1 cellular context compared by ENCODE assay signal in the genomic region with DNA sequence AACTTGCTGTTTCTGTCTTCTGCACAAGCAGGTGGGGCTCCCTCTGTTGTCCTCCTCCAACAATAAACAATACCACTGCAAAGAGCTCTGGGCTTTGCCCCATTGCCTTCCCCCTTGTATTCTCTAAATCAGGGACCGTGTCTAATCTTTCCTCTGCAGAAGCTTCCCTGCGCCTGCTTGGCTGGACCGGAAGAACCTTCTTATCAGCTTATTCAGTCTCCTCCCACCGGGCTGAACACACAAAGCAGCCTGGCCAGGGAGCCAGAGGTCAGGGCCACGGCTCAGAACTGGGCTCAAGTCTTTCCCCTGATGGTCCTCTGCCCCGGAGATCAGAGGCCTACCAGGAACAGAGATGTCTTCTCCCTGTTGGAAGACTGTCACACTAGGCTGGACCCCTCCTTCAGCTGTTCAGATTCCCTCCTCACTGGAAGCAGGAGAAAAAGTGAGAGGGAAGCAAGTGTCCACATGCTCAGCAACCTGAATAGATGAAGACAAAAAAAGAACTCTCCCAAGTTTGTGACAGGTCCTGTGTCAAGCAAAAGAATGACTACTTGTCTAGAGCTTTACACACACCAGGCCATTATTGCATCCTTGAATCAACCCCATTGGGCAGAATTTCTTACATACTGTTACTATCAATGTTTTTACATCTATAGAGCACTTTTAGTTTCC.
TF ChIP-seq lines count a peak whose summit lies in the region.

No MANE protein-coding gene starts in this region.

TF ChIP-seq in HepG2, 621 proteins besides CTCF, POLR2A, EP300 and RAD21 (continued from another document and continues in another):
- TF ChIP-seq, protein P1, sequence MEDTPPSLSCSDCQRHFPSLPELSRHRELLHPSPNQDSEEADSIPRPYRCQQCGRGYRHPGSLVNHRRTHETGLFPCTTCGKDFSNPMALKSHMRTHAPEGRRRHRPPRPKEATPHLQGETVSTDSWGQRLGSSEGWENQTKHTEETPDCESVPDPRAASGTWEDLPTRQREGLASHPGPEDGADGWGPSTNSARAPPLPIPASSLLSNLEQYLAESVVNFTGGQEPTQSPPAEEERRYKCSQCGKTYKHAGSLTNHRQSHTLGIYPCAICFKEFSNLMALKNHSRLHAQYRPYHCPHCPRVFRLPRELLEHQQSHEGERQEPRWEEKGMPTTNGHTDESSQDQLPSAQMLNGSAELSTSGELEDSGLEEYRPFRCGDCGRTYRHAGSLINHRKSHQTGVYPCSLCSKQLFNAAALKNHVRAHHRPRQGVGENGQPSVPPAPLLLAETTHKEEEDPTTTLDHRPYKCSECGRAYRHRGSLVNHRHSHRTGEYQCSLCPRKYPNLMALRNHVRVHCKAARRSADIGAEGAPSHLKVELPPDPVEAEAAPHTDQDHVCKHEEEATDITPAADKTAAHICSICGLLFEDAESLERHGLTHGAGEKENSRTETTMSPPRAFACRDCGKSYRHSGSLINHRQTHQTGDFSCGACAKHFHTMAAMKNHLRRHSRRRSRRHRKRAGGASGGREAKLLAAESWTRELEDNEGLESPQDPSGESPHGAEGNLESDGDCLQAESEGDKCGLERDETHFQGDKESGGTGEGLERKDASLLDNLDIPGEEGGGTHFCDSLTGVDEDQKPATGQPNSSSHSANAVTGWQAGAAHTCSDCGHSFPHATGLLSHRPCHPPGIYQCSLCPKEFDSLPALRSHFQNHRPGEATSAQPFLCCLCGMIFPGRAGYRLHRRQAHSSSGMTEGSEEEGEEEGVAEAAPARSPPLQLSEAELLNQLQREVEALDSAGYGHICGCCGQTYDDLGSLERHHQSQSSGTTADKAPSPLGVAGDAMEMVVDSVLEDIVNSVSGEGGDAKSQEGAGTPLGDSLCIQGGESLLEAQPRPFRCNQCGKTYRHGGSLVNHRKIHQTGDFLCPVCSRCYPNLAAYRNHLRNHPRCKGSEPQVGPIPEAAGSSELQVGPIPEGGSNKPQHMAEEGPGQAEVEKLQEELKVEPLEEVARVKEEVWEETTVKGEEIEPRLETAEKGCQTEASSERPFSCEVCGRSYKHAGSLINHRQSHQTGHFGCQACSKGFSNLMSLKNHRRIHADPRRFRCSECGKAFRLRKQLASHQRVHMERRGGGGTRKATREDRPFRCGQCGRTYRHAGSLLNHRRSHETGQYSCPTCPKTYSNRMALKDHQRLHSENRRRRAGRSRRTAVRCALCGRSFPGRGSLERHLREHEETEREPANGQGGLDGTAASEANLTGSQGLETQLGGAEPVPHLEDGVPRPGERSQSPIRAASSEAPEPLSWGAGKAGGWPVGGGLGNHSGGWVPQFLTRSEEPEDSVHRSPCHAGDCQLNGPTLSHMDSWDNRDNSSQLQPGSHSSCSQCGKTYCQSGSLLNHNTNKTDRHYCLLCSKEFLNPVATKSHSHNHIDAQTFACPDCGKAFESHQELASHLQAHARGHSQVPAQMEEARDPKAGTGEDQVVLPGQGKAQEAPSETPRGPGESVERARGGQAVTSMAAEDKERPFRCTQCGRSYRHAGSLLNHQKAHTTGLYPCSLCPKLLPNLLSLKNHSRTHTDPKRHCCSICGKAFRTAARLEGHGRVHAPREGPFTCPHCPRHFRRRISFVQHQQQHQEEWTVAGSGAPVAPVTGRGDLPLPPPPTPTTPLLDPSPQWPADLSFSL (CRISPR knock-in tag; IDR thresholded peaks at IDR 0.05): no peak
- TF ChIP-seq ZNF775 (CRISPR knock-in tag; IDR thresholded peaks at IDR 0.05; ENCODE audit: borderline replicate concordance) (no peak), ZNF296 (CRISPR knock-in tag; conservative IDR thresholded peaks at IDR 0.05) (no peak), KLF12 (CRISPR knock-in tag; IDR thresholded peaks at IDR 0.05; ENCODE audit: borderline replicate concordance) (peak; percentile 84), ZNF589 (CRISPR knock-in tag; conservative IDR thresholded peaks at IDR 0.05) (no peak), ZNF724P (CRISPR knock-in tag; IDR thresholded peaks at IDR 0.05; ENCODE audit: borderline replicate concordance) (no peak), SP5 (CRISPR knock-in tag; IDR thresholded peaks at IDR 0.05; ENCODE audit: borderline replicate concordance, low read depth) (peak; percentile 99), ATF7 (IDR thresholded peaks at IDR 0.05) (no peak), ATF7 (CRISPR knock-in tag; IDR thresholded peaks at IDR 0.05) (no peak), SNRNP70 (IDR thresholded peaks at IDR 0.05; ENCODE audit: low read depth, low read length) (no peak), ZNF660 (CRISPR knock-in tag; IDR thresholded peaks at IDR 0.05; ENCODE audit: borderline replicate concordance, low read depth) (no peak), ZFP36L1 (CRISPR knock-in tag; IDR thresholded peaks at IDR 0.05) (no peak), ZNF687 (CRISPR knock-in tag; IDR thresholded peaks at IDR 0.05) (peak; percentile 78), GRHL1 (CRISPR knock-in tag; conservative IDR thresholded peaks at IDR 0.05) (no peak), RXRB (CRISPR knock-in tag; IDR thresholded peaks at IDR 0.05; ENCODE audit: borderline replicate concordance) (peak; percentile 93), ZNF639 (CRISPR knock-in tag; conservative IDR thresholded peaks at IDR 0.05) (no peak), SAFB2 (CRISPR knock-in tag; IDR thresholded peaks at IDR 0.05; ENCODE audit: borderline replicate concordance, low read depth) (no peak), ARNT (IDR thresholded peaks at IDR 0.05) (no peak), HDAC2 (CRISPR knock-in tag; IDR thresholded peaks at IDR 0.05) (peak; percentile 95), ZFP36L2 (CRISPR knock-in tag; IDR thresholded peaks at IDR 0.05) (no peak), ZEB1 (IDR thresholded peaks at IDR 0.05; ENCODE audit: insufficient replicate concordance, low read depth) (peak; percentile 28), ISL2 (CRISPR knock-in tag; IDR thresholded peaks at IDR 0.05) (peak; percentile 90), AKAP8 (CRISPR knock-in tag; IDR thresholded peaks at IDR 0.05) (no peak), GFI1 (CRISPR knock-in tag; IDR thresholded peaks at IDR 0.05; ENCODE audit: borderline replicate concordance) (peak; percentile 91), CEBPB (IDR thresholded peaks at IDR 0.05; ENCODE audit: borderline replicate concordance, low read depth, low read length) (no peak), FOXJ3 (CRISPR knock-in tag; IDR thresholded peaks at IDR 0.05; ENCODE audit: borderline replicate concordance) (peak; percentile 89; the same call in 1 of the 2 replicates), TARDBP (CRISPR knock-in tag; IDR thresholded peaks at IDR 0.05) (0 out of 2 replicates have a peak, but pooled peaks have one; percentile 46), ZNF260 (CRISPR knock-in tag; IDR thresholded peaks at IDR 0.05; ENCODE audit: borderline replicate concordance, low read depth) (no peak), HOXA9 (CRISPR knock-in tag; IDR thresholded peaks at IDR 0.05; ENCODE audit: borderline replicate concordance) (no peak), RFX1 (IDR thresholded peaks at IDR 0.05) (no peak), BATF2 (CRISPR knock-in tag; IDR thresholded peaks at IDR 0.05) (no peak), SRY (CRISPR knock-in tag; IDR thresholded peaks at IDR 0.05) (no peak)
- TF ChIP-seq, protein P2, sequence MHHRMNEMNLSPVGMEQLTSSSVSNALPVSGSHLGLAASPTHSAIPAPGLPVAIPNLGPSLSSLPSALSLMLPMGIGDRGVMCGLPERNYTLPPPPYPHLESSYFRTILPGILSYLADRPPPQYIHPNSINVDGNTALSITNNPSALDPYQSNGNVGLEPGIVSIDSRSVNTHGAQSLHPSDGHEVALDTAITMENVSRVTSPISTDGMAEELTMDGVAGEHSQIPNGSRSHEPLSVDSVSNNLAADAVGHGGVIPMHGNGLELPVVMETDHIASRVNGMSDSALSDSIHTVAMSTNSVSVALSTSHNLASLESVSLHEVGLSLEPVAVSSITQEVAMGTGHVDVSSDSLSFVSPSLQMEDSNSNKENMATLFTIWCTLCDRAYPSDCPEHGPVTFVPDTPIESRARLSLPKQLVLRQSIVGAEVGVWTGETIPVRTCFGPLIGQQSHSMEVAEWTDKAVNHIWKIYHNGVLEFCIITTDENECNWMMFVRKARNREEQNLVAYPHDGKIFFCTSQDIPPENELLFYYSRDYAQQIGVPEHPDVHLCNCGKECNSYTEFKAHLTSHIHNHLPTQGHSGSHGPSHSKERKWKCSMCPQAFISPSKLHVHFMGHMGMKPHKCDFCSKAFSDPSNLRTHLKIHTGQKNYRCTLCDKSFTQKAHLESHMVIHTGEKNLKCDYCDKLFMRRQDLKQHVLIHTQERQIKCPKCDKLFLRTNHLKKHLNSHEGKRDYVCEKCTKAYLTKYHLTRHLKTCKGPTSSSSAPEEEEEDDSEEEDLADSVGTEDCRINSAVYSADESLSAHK (CRISPR knock-in tag; IDR thresholded peaks at IDR 0.05; ENCODE audit: borderline replicate concordance): no peak
- TF ChIP-seq, protein P3, sequence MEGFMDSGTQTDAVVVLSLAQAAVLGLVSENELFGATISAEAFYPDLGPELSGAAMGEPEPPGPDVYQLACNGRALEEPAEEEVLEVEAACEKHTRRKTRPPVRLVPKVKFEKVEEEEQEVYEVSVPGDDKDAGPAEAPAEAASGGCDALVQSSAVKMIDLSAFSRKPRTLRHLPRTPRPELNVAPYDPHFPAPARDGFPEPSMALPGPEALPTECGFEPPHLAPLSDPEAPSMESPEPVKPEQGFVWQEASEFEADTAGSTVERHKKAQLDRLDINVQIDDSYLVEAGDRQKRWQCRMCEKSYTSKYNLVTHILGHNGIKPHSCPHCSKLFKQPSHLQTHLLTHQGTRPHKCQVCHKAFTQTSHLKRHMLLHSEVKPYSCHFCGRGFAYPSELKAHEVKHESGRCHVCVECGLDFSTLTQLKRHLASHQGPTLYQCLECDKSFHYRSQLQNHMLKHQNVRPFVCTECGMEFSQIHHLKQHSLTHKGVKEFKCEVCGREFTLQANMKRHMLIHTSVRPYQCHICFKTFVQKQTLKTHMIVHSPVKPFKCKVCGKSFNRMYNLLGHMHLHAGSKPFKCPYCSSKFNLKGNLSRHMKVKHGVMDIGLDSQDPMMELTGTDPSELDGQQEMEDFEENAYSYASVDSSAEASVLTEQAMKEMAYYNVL (CRISPR knock-in tag; IDR thresholded peaks at IDR 0.05; ENCODE audit: borderline replicate concordance): peak; percentile 47; the same call in 1 of the 2 replicates
